9 cellular contexts compared by ENCODE assay signal in genomic region chr7:32893225-32893560, GRCh38. TPM values are rescaled to one million over a fixed set of nuclear protein-coding genes. Genes with fewer than 3 reads are reported as not detected.
A peak's percentile ranks its signal among the peaks of the same experiment; 100 is the strongest.
DNase-seq lines count a peak whose midpoint lies in the region; ATAC-seq and TF ChIP-seq lines count a peak whose summit lies in the region.
"Had no signal": no experiment of that assay in that cellular context is flagged by ENCODE, and none has a peak within 500 bp of the region (broad histone marks: within the 10 kb centered on the region; RNA-seq: fewer than 3 reads in every experiment).

No MANE protein-coding gene starts in this region.

- H3T11ph ChIP-seq in H9 (ENCODE audit: low read length) = no peak overlapping the region

- no peak overlapping the region for H3K18ac ChIP-seq in H9 (ENCODE audit: insufficient read length, low read depth, low read length)

- H3K4me1 ChIP-seq in H9 (ENCODE audit: insufficient read depth, low read length) (no peaks in the 10 kb centered on the region), esophagus squamous epithelium (peaks cover 7 to 38% (median 18%) of the 10 kb centered on the region in 3 donors), skeletal muscle tissue (ENCODE audit: control insufficient read depth in 3 of 3, insufficient read depth in 3 of 3, low read length in 3 of 3) (peaks cover 10 to 23% (median 20%) of the 10 kb centered on the region in 3 donors)

- no peaks in the 10 kb centered on the region; a peak in 2 of 7 replicates for H3K36me3 Mint-ChIP-seq in H9 (ENCODE audit: insufficient read depth in 1 of 3, low read depth in 3 of 3)
- peaks cover 5% of the 10 kb centered on the region for H3K36me3 Mint-ChIP-seq in T-cell

- H3K27ac ChIP-seq in H9 (ENCODE audit: insufficient read length, low read depth, low read length) (peak overlapping the region; percentile 77), esophagus squamous epithelium (peak overlapping the region; percentile 97 to 100 (median 100)), skeletal muscle tissue (ENCODE audit: low read depth, low read length) (peak overlapping the region; percentile 94)

- H4K8ac ChIP-seq in H9 (replicated peaks; ENCODE audit: insufficient read length, low read depth, low read length) = no peak overlapping the region

- ATAC-seq in T-cell (replicated peaks in 1 of 4) (no peak), GM18498 (IDR thresholded peaks at IDR 0.05; ENCODE audit: unreplicated experiment) (no peak), HG02623 (IDR thresholded peaks at IDR 0.05; ENCODE audit: unreplicated experiment) (no peak), HG03025 (IDR thresholded peaks at IDR 0.05; ENCODE audit: low FRiP score, unreplicated experiment) (no peak)

- H3K27me3 ChIP-seq in H9 (ENCODE audit: insufficient read depth, low read length) = no peaks in the 10 kb centered on the region
- H3K27me3 ChIP-seq in esophagus squamous epithelium = no peaks in the 10 kb centered on the region
- no peaks in the 10 kb centered on the region for H3K27me3 ChIP-seq in skeletal muscle tissue (ENCODE audit: control insufficient read depth in 3 of 3, insufficient read depth in 3 of 3, low read length in 3 of 3)

- no peak overlapping the region for H3K14ac ChIP-seq in H9 (ENCODE audit: insufficient read depth, low read length)

- no peak for TF ChIP-seq POLR2A in esophagus squamous epithelium (IDR thresholded peaks at IDR 0.05)

- H3K23me2 ChIP-seq in H9 (ENCODE audit: insufficient read length, low read depth, low read length, poor library complexity, severe bottlenecking) = peaks cover 11% of the 10 kb centered on the region

- H3K9me3 Mint-ChIP-seq in H9 (no peaks in the 10 kb centered on the region; a peak in 2 of 5 replicates), T-cell (no peaks in the 10 kb centered on the region)

- no peak overlapping the region for H4K5ac ChIP-seq in H9 (ENCODE audit: insufficient read length, low read depth, low read length)

- CTCF ChIA-PET in T-cell (lab: Charles Lee) = interaction anchor here (1.4 to 3.1 kb wide), 5 partner anchors 11 to 50 kb away, joined by 3 to 14 read pairs (median 8); no protein-coding TSS in a partner anchor

- H2BK120ac ChIP-seq in H9 (ENCODE audit: low read depth, low read length, poor library complexity, severe bottlenecking) = no peak overlapping the region

- DNase-seq in H9 = no peak
- no peak for DNase-seq in T-cell
- DNase-seq in esophagus squamous epithelium (lab: John Stamatoyannopoulos, UW) = no peak
- no peak for DNase-seq in activated effector memory CD4-positive, alpha-beta T cell treated with anti-CD3 and anti-CD28 coated beads, Interleukin-2, amount 50 U/mL, for 16 hours
- DNase-seq: NCI-H1417 treated with DMSO at 0.1 percent for 48 hours had no signal

- H2BK15ac ChIP-seq in H9 (ENCODE audit: low read depth, low read length) = no peak overlapping the region

- H3K27me3 Mint-ChIP-seq in H9 (ENCODE audit: low read depth) (peaks cover 17% of the 10 kb centered on the region), T-cell (peaks cover 0 to 5% of the 10 kb centered on the region in 2 donors)

- no peaks in the 10 kb centered on the region for H4K20me1 ChIP-seq in H9 (ENCODE audit: control insufficient read depth, insufficient read depth, insufficient read length)

- H3K4ac ChIP-seq in H9 (ENCODE audit: low read depth, low read length) = no peak overlapping the region

- no peak for TF ChIP-seq CTCF in H9 (conservative IDR thresholded peaks at IDR 0.05)
- no peak for TF ChIP-seq CTCF in esophagus squamous epithelium (IDR thresholded peaks at IDR 0.05)

- H3K9ac ChIP-seq in H9 (ENCODE audit: extremely low read depth, insufficient read length, low read length) (no peak overlapping the region), skeletal muscle tissue (ENCODE audit: low read depth in 1 of 3, low read length in 3 of 3) (peak overlapping the region; percentile 85 to 98 (median 96))

- no peak overlapping the region for H2BK12ac ChIP-seq in H9 (ENCODE audit: insufficient read length, low read depth, low read length)

- H3K36me3 ChIP-seq in esophagus squamous epithelium (no peaks in the 10 kb centered on the region), skeletal muscle tissue (ENCODE audit: control insufficient read depth in 3 of 3, insufficient read depth in 3 of 3, low read length in 3 of 3) (no peaks in the 10 kb centered on the region)

- peak overlapping the region; percentile 81 for H3K4me2 ChIP-seq in H9 (ENCODE audit: insufficient read depth, insufficient read length, low read length)

- intact Hi-C loops in esophagus squamous epithelium (cut with DNase I) = no loop called here

- H3K4me3 Mint-ChIP-seq in H9 (peak overlapping the region in 1 of 2 experiments; percentile 88; a peak in 4 of 5 replicates), T-cell (peak overlapping the region; percentile 84 to 98 (median 92))

- H2AFZ ChIP-seq in H9 (ENCODE audit: low read length) = no peak overlapping the region

- H2BK5ac ChIP-seq in H9 (ENCODE audit: insufficient read length, low read length) = no peak overlapping the region

- H3K79me1 ChIP-seq in H9 (ENCODE audit: insufficient read depth, low read depth, low read length, poor library complexity, severe bottlenecking) = peaks cover 2% of the 10 kb centered on the region

- no peak overlapping the region for H4K91ac ChIP-seq in H9 (ENCODE audit: insufficient read length, low read depth, low read length)

- H3K4me1 Mint-ChIP-seq in H9 = peaks cover 26 to 29% of the 10 kb centered on the region in 2 experiments
- peaks cover 35 to 46% (median 41%) of the 10 kb centered on the region in 3 donors for H3K4me1 Mint-ChIP-seq in T-cell

- no peaks in the 10 kb centered on the region for H3K9me3 ChIP-seq in H9 (ENCODE audit: control insufficient read depth, low read depth, low read length)
- no peaks in the 10 kb centered on the region for H3K9me3 ChIP-seq in esophagus squamous epithelium
- no peaks in the 10 kb centered on the region for H3K9me3 ChIP-seq in skeletal muscle tissue (ENCODE audit: control insufficient read depth in 3 of 3, low read length in 3 of 3)

- no peak overlapping the region for H2BK20ac ChIP-seq in H9 (ENCODE audit: low read depth, low read length, poor library complexity, severe bottlenecking)

- POLR2A ChIA-PET in T-cell (lab: Charles Lee) = interaction anchor here (0.6 to 5.0 kb wide), 4 partner anchors 10 to 204 kb away, joined by 3 to 68 read pairs (median 3); no protein-coding TSS in a partner anchor

- H3K23ac ChIP-seq in H9 (ENCODE audit: insufficient read length, low read depth, low read length) = no peak overlapping the region

- H3K4me3 ChIP-seq in esophagus squamous epithelium (no peak overlapping the region), skeletal muscle tissue (ENCODE audit: low read length in 3 of 3) (peak overlapping the region in 1 of 3 donors; percentile 79)

- peaks cover 18% of the 10 kb centered on the region; the same call in 1 of the 2 replicates for H3K79me2 ChIP-seq in H9 (ENCODE audit: insufficient read depth, low read length)

- H3K27ac Mint-ChIP-seq in H9 (peak overlapping the region in 1 of 3 experiments; percentile 99; a peak in 1 of 7 replicates), T-cell (peak overlapping the region; percentile 97 to 98)

- H2AK5ac ChIP-seq in H9 (ENCODE audit: insufficient read length, low read length) = no peak overlapping the region

- no peak overlapping the region for H3K56ac ChIP-seq in H9 (ENCODE audit: insufficient read length, low read depth, low read length)

- no CpG with 5 or more reads among the region's 4 CpGs for WGBS in H9 (ENCODE audit: extremely low coverage, insufficient read length, low lambda C conversion rate)
- 26 to 48% methylated on average over 4 of the region's 4 CpGs for WGBS in esophagus squamous epithelium, 2 donors

RNA-seq across cellular contexts. Expression of gene KBTBD2, which starts 1.6 kb away (rescaled TPM):
- total RNA-seq in H9 (2021) = 31.5 and 34.2 TPM in 2 replicates
- total RNA-seq in T-cell = 100 to 1,000 TPM in 1 of 5 donors, 10 to 100 TPM in 4; 46.5 to 108 (median 55.2) TPM
- total RNA-seq in esophagus squamous epithelium = 10 to 100 TPM; 13.3 to 36.4 (median 23.8) TPM
- 51.1 TPM for total RNA-seq in skeletal muscle tissue
